27 cellular contexts compared by ENCODE assay signal in genomic region chr10:8674230-8674629, GRCh38.
DNase-seq lines count a peak whose midpoint lies in the region; ATAC-seq, FAIRE-seq and TF ChIP-seq lines count a peak whose summit lies in the region.
"Had no signal": no experiment of that assay in that cellular context is flagged by ENCODE, and none has a peak within 500 bp of the region (broad histone marks: within the 10 kb centered on the region; RNA-seq: fewer than 3 reads in every experiment).

No MANE protein-coding gene starts in this region.

- H3K36me3 ChIP-seq in bronchial epithelial cell (ENCODE audit: control insufficient read depth, insufficient read depth, low read length), result no peaks in the 10 kb centered on the region
- H3K36me3 ChIP-seq in kidney (ENCODE audit: control insufficient read depth in 1 of 2, insufficient read depth in 2 of 2, low read length in 2 of 2), result no peaks in the 10 kb centered on the region
- H3K36me3 ChIP-seq: BE2C, BLaER1 had no signal

- H3K9ac ChIP-seq in kidney (ENCODE audit: low read length in 2 of 2), result no peak overlapping the region
- H3K9ac ChIP-seq: BLaER1 had no signal

- H3K9me3 ChIP-seq in kidney (ENCODE audit: control insufficient read depth in 1 of 2, low read length in 2 of 2), result no peaks in the 10 kb centered on the region
- H3K9me3 ChIP-seq: BE2C, BLaER1 had no signal

- no peak for TF ChIP-seq CTCF in bronchial epithelial cell (IDR thresholded peaks at IDR 0.05; ENCODE audit: insufficient read depth, low read length, severe bottlenecking)
- TF ChIP-seq CTCF in epithelial cell of esophagus (IDR thresholded peaks at IDR 0.05; ENCODE audit: insufficient read depth, low read depth, low read length, missing control alignments), result no peak
- no peak for TF ChIP-seq CTCF in foreskin keratinocyte (conservative IDR thresholded peaks at IDR 0.05)
- TF ChIP-seq CTCF in kidney (IDR thresholded peaks at IDR 0.05; ENCODE audit: borderline replicate concordance, extremely low read depth, insufficient read depth), result no peak

- H3K27ac ChIP-seq in foreskin keratinocyte (no peak overlapping the region), kidney (ENCODE audit: low read depth in 2 of 2, low read length in 2 of 2) (no peak overlapping the region)
- H3K27ac ChIP-seq: BLaER1 had no signal

- peak; percentile 68 for DNase-seq in bronchial epithelial cell (ENCODE audit: low read depth)
- DNase-seq in epithelial cell of esophagus (ENCODE audit: low read depth), result peak; percentile 72
- DNase-seq in foreskin keratinocyte, result peak; percentile 22 to 54
- no peak for DNase-seq in kidney
- DNase-seq in HuH-7.5 (ENCODE audit: low spot score), result no peak
- DNase-seq: 8988T; ACHN; BE2C; C1 segment of cervical spinal cord; CD4-positive, alpha-beta memory T cell; CD4-positive, CD25-positive, alpha-beta regulatory T cell; CD8-positive, alpha-beta memory T cell; COR-L47; DMS 273 treated with DMSO at 0.1 percent for 48 hours; DMS153; DMS53; DMS79; DND-41; EL; GDM1 had no signal

- H3K4me3 ChIP-seq in bronchial epithelial cell (ENCODE audit: low read depth, low read length) (no peak overlapping the region), epithelial cell of esophagus (ENCODE audit: low read length) (no peak overlapping the region), kidney (ENCODE audit: low read length in 2 of 2) (no peak overlapping the region)
- H3K4me3 ChIP-seq: BLaER1, GM12878 had no signal

- intact Hi-C loops in kidney (cut with DNase I), result no loop called here

- peaks cover 21% of the 10 kb centered on the region for H3K4me1 ChIP-seq in foreskin keratinocyte
- no peaks in the 10 kb centered on the region for H3K4me1 ChIP-seq in kidney (ENCODE audit: control insufficient read depth in 1 of 2, insufficient read depth in 1 of 2, low read depth in 1 of 2, low read length in 2 of 2)
- H3K4me1 ChIP-seq: BE2C, BLaER1 had no signal

- ATAC-seq in foreskin keratinocyte (no peak), HG02610 (IDR thresholded peaks at IDR 0.05; ENCODE audit: unreplicated experiment) (no peak), HG03095 (IDR thresholded peaks at IDR 0.05; ENCODE audit: unreplicated experiment) (no peak)
- ATAC-seq: GM12878 had no signal

- H3K27me3 ChIP-seq in bronchial epithelial cell (ENCODE audit: control insufficient read depth, insufficient read depth, low read length) (no peaks in the 10 kb centered on the region), foreskin keratinocyte (no peaks in the 10 kb centered on the region)
- H3K27me3 ChIP-seq: BE2C, BLaER1 had no signal

- FAIRE-seq in bronchial epithelial cell (lab: Jason Lieb, UNC), result no peak
- peak; percentile 6 for FAIRE-seq in kidney (lab: Jason Lieb, UNC)
- FAIRE-seq: A204.1, GM12878, GM12892, GM18507 had no signal

Comparison
In these comparisons a context has a peak if more than half of its experiments do, and no peak if none do; other contexts are left out.
1. DNase-seq: peak in bronchial epithelial cell (single experiment), epithelial cell of esophagus (single experiment) and foreskin keratinocyte (2 of 2); none in kidney (single experiment) and HuH-7.5 (single experiment).